22 cellular contexts compared by ENCODE assay signal in the genomic region with DNA sequence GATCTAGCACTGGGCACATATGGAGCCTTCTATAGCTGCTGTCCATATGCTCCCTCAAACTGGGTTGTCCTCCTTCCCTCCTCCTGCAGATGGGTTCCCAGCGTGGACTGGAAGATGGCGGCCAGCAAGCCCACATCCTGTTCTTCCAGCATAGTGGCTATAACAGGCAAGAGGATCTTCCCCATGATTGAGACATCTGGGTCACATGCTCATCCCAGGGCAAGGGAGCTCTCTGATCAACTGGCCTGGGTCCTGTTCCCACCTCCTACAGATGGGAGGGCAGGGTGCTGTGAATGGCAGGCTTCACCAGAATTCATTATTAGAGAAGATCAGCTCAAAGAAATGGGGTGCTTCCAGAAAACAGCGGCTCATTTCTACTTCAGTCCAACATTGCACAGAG.
DNase-seq lines count a peak whose midpoint lies in the region; ATAC-seq, FAIRE-seq and TF ChIP-seq lines count a peak whose summit lies in the region.
"Had no signal": no experiment of that assay in that cellular context is flagged by ENCODE, and none has a peak within 500 bp of the region (broad histone marks: within the 10 kb centered on the region; RNA-seq: fewer than 3 reads in every experiment).

No MANE protein-coding gene starts in this region.

- peaks cover 2% of the 10 kb centered on the region; the same call in 1 of the 2 replicates for H3K9me3 ChIP-seq in K562 (replicated peaks; ENCODE audit: control insufficient read depth, insufficient read depth, low read depth, low read length)
- no peaks in the 10 kb centered on the region for H3K9me3 ChIP-seq in neuronal stem cell (replicated peaks in 1 of 2; ENCODE audit: control insufficient read depth in 2 of 2, insufficient read depth in 1 of 2, low read depth in 1 of 2, low read length in 2 of 2)
- H3K9me3 ChIP-seq in thoracic aorta = no peaks in the 10 kb centered on the region
- H3K9me3 ChIP-seq in A673 (ENCODE audit: low read depth, low read length, poor library complexity, severe bottlenecking) = no peaks in the 10 kb centered on the region
- H3K9me3 ChIP-seq: Caco-2, SJCRH30 had no signal

- no peak overlapping the region for H3K4me2 ChIP-seq in K562 (ENCODE audit: insufficient read depth, low read length)
- H3K4me2 ChIP-seq in neuronal stem cell (ENCODE audit: insufficient read depth, low read length, poor library complexity, severe bottlenecking) = no peak overlapping the region
- H3K4me2 ChIP-seq: BLaER1 had no signal

- peak overlapping the region; percentile 83 for H3K27ac ChIP-seq in C4-2B
- no peak overlapping the region for H3K27ac ChIP-seq in K562 (ENCODE audit: extremely low read depth, low read depth, low read length)
- H3K27ac ChIP-seq in neuronal stem cell (replicated peaks; ENCODE audit: low read length) = no peak overlapping the region
- peak overlapping the region; percentile 78 to 94 for H3K27ac ChIP-seq in thoracic aorta
- H3K27ac ChIP-seq in A673 (ENCODE audit: low read depth, low read length, poor library complexity, severe bottlenecking) = no peak overlapping the region
- H3K27ac ChIP-seq: BLaER1, SJCRH30 had no signal

- H2BK120ac ChIP-seq in neuronal stem cell (ENCODE audit: low read depth, low read length) = no peak overlapping the region

- no peak for TF ChIP-seq EP300 in K562 (IDR thresholded peaks at IDR 0.05; ENCODE audit: low read length)

- peak; percentile 29 for FAIRE-seq in K562 (lab: Jason Lieb, UNC)
- FAIRE-seq: A204.1 had no signal

- H3K18ac ChIP-seq in neuronal stem cell (ENCODE audit: low read length) = no peak overlapping the region

- TF ChIP-seq RAD21 in K562 (CRISPR knock-in tag; conservative IDR thresholded peaks at IDR 0.05 in 1 of 2, IDR thresholded peaks at IDR 0.05 in 1 of 2) = no peak

- CTCF ChIA-PET in K562 (lab: Yijun Ruan, JAX; ENCODE audit: low intra/inter-chr PET ratio) (no interaction called here), A673 (lab: Charles Lee) (no interaction called here)

- H3K14ac ChIP-seq in neuronal stem cell (ENCODE audit: low read length) = no peak overlapping the region

- H4K91ac ChIP-seq in neuronal stem cell (ENCODE audit: low read depth, low read length, poor library complexity) = no peak overlapping the region

- WGBS in K562 (ENCODE audit: insufficient coverage, low coverage, missing lambda C conversion rate) = 58% methylated on average over 2 of the region's 3 CpGs
- WGBS in neuronal stem cell (ENCODE audit: extremely low coverage in 2 of 2, insufficient read length in 2 of 2, insufficient replicate concordance in 1 of 2), 2 donors = no CpG with 5 or more reads among the region's 3 CpGs

- H3K79me2 ChIP-seq in K562 (ENCODE audit: control insufficient read depth, insufficient read depth, low read length) = no peaks in the 10 kb centered on the region

- intact Hi-C loops in K562 (cut with micrococcal nuclease) (no loop called here), A673 (cut with micrococcal nuclease; ENCODE audit: unreplicated experiment) (no loop called here)

- TF ChIP-seq CTCF in C4-2B (conservative IDR thresholded peaks at IDR 0.05) (no peak), K562 (IDR thresholded peaks at IDR 0.05 in 2 of 3, conservative IDR thresholded peaks at IDR 0.05 in 1 of 3; ENCODE audit: insufficient read depth in 2 of 3, low read depth in 1 of 3, low read length in 3 of 3) (no peak), thoracic aorta (IDR thresholded peaks at IDR 0.05) (no peak), A673 (conservative IDR thresholded peaks at IDR 0.05; ENCODE audit: low read depth, low read length) (no peak)

- H3K4ac ChIP-seq in neuronal stem cell (ENCODE audit: low read length) = no peak overlapping the region

- H3K23ac ChIP-seq in neuronal stem cell (ENCODE audit: low read depth, low read length, poor library complexity) = no peak overlapping the region

- H3K9ac ChIP-seq in K562 (ENCODE audit: insufficient read depth in 1 of 2, low read depth in 2 of 2, low read length in 2 of 2) (no peak overlapping the region), neuronal stem cell (ENCODE audit: low read depth, low read length, poor library complexity) (no peak overlapping the region)
- H3K9ac ChIP-seq: BLaER1 had no signal

- H3K36me3 ChIP-seq in K562 (ENCODE audit: control insufficient read depth, insufficient read depth, low read length) (no peaks in the 10 kb centered on the region), neuronal stem cell (replicated peaks in 1 of 2; ENCODE audit: control insufficient read depth in 2 of 2, insufficient read depth in 2 of 2, low read length in 2 of 2) (no peaks in the 10 kb centered on the region), thoracic aorta (no peaks in the 10 kb centered on the region), A673 (ENCODE audit: insufficient read depth, low read length, poor library complexity, severe bottlenecking) (no peaks in the 10 kb centered on the region)
- H3K36me3 ChIP-seq: SJCRH30 had no signal

- no TSS peak for BruUV-seq in K562 (replicated peaks; lab: Mats Ljungman, UMichigan)
- no TSS peak for BruUV-seq in A673 (replicated peaks; lab: Mats Ljungman, UMichigan)

- no peak overlapping the region for H2BK15ac ChIP-seq in neuronal stem cell (ENCODE audit: low read length)

- no peak overlapping the region for H2AK5ac ChIP-seq in neuronal stem cell (ENCODE audit: low read depth, low read length)

- no peak overlapping the region for H3K4me3 ChIP-seq in K562
- no peak overlapping the region for H3K4me3 ChIP-seq in neuronal stem cell (ENCODE audit: low read length in 2 of 2)
- no peak overlapping the region for H3K4me3 ChIP-seq in thoracic aorta
- H3K4me3 ChIP-seq in A673 (ENCODE audit: low read depth, low read length, poor library complexity, severe bottlenecking) = no peak overlapping the region
- H3K4me3 ChIP-seq: BLaER1, SJCRH30 had no signal

- H4K20me1 ChIP-seq in K562 (replicated peaks; ENCODE audit: control insufficient read depth, insufficient read depth, low read length) = no peaks in the 10 kb centered on the region
- H4K20me1 ChIP-seq: BLaER1 had no signal

- DNase-seq in K562 (ENCODE audit: extremely low read depth in 1 of 4, low spot score in 3 of 4) (no peak), neuronal stem cell (ENCODE audit: low spot score) (no peak), thoracic aorta (ENCODE audit: low spot score) (no peak), A673 (ENCODE audit: low spot score) (no peak)
- no peak for DNase-seq in activated CD4-positive, alpha-beta T cell treated with anti-CD3 and anti-CD28 coated beads, Interleukin-2, amount 50 U/mL, for 1 hour
- DNase-seq: Caco-2; CD4-positive, alpha-beta memory T cell; DMS 273 treated with DMSO at 0.1 percent for 48 hours; DMS79 treated with DMSO at 0.1 percent for 48 hours; KBM-7; NCI-H1694; NCI-H2081; NCI-H2171; NCI-H345; NCI-H524 treated with DMSO at 0.1 percent for 48 hours; NCI-H82; SJCRH30 had no signal

- peak overlapping the region; percentile 45 for H4K8ac ChIP-seq in neuronal stem cell (ENCODE audit: low read depth, low read length)

- no peak overlapping the region for H2BK12ac ChIP-seq in neuronal stem cell (ENCODE audit: low read length)

- H2AFZ ChIP-seq in K562 (ENCODE audit: low read depth, low read length) = no peak overlapping the region
- H2AFZ ChIP-seq in neuronal stem cell (ENCODE audit: low read length) = no peak overlapping the region

- H3K9me1 ChIP-seq in K562 (ENCODE audit: control insufficient read depth, insufficient read depth, low read length) = no peaks in the 10 kb centered on the region

- in situ Hi-C loops in K562 (cut with MboI) = no loop called here

- H3K27me3 ChIP-seq in K562 (ENCODE audit: control insufficient read depth in 2 of 2, insufficient read depth in 2 of 2, low read length in 2 of 2) (peaks cover 0 to 5% of the 10 kb centered on the region in 2 experiments; a peak in 1 of 5 replicates), neuronal stem cell (ENCODE audit: control insufficient read depth in 3 of 3, insufficient read depth in 3 of 3, low read depth in 1 of 3, low read length in 3 of 3) (no peaks in the 10 kb centered on the region), thoracic aorta (replicated peaks; ENCODE audit: insufficient read depth) (no peaks in the 10 kb centered on the region), A673 (replicated peaks; ENCODE audit: insufficient read depth, low read depth, low read length, poor library complexity) (no peaks in the 10 kb centered on the region)
- H3K27me3 ChIP-seq: BLaER1, SJCRH30 had no signal

- H3K4me1 ChIP-seq in K562 (replicated peaks in 1 of 2; ENCODE audit: control insufficient read depth in 2 of 2, insufficient read depth in 2 of 2, low read length in 2 of 2) (no peaks in the 10 kb centered on the region; a peak in 3 of 5 replicates), neuronal stem cell (ENCODE audit: control insufficient read depth in 2 of 2, insufficient read depth in 1 of 2, low read depth in 1 of 2, low read length in 2 of 2) (peaks cover 0 to 5% of the 10 kb centered on the region in 2 donors), thoracic aorta (ENCODE audit: control insufficient read depth in 1 of 2, low read depth in 2 of 2) (peaks cover 29 to 68% of the 10 kb centered on the region in 2 donors), A673 (ENCODE audit: insufficient read depth, low read length, poor library complexity, severe bottlenecking) (no peaks in the 10 kb centered on the region)
- H3K4me1 ChIP-seq: Caco-2, SJCRH30 had no signal

- TF ChIP-seq POLR2A in K562 (conservative IDR thresholded peaks at IDR 0.05) = no peak

- POLR2A ChIA-PET in K562 (lab: Yijun Ruan, JAX) = no interaction called here
- POLR2A ChIA-PET in A673 (lab: Charles Lee; ENCODE audit: low non-redundant PET) = no interaction called here

- peaks cover 1% of the 10 kb centered on the region for H3K79me1 ChIP-seq in neuronal stem cell (ENCODE audit: low read depth, low read length)

- ATAC-seq in K562 = peak; percentile 45
- no peak for ATAC-seq in thoracic aorta (ENCODE audit: insufficient number of reproducible peaks, low FRiP score, low read depth)
- no peak for ATAC-seq in GM18861 (IDR thresholded peaks at IDR 0.05; ENCODE audit: unreplicated experiment)
- ATAC-seq: Panc1 had no signal

- no peak overlapping the region for H2BK5ac ChIP-seq in neuronal stem cell (ENCODE audit: low read length)

TF ChIP-seq in K562, 482 proteins besides CTCF, POLR2A, EP300 and RAD21 (continues in another document):
- TF ChIP-seq GTF2E2 (tag; IDR thresholded peaks at IDR 0.05) = no peak
- no peak for TF ChIP-seq MTA3 (IDR thresholded peaks at IDR 0.05; ENCODE audit: borderline replicate concordance)

Comparison
In these comparisons a context has a peak if more than half of its experiments do, and no peak if none do; other contexts are left out.
1. H3K27ac ChIP-seq: peak in C4-2B (single experiment) and thoracic aorta (2 of 2); none in K562 (single experiment), neuronal stem cell (single experiment) and A673 (single experiment).